11 cellular contexts compared by ENCODE assay signal in genomic region chr14:66650491-66650911, GRCh38.
DNase-seq lines count a peak whose midpoint lies in the region; ATAC-seq, FAIRE-seq and TF ChIP-seq lines count a peak whose summit lies in the region.
"Had no signal": no experiment of that assay in that cellular context is flagged by ENCODE, and none has a peak within 500 bp of the region (broad histone marks: within the 10 kb centered on the region; RNA-seq: fewer than 3 reads in every experiment).

No MANE protein-coding gene starts in this region.

- FAIRE-seq in HTR-8/SVneo (lab: Jason Lieb, UNC) = peak; percentile 99

- H3K4me1 Mint-ChIP-seq in CD4-positive, alpha-beta T cell (ENCODE audit: low read depth) = peaks cover 33% of the 10 kb centered on the region

- no peaks in the 10 kb centered on the region for H3K9me3 ChIP-seq in CD4-positive, alpha-beta T cell (ENCODE audit: control insufficient read depth, low read length)
- H3K9me3 ChIP-seq: MG63 had no signal

- H3K27ac ChIP-seq in CD4-positive, alpha-beta T cell (ENCODE audit: low read depth, low read length) = no peak overlapping the region

- DNase-seq in HTR-8/SVneo (ENCODE audit: insufficient read length, low spot score) (no peak), fibroblast of pulmonary artery (ENCODE audit: low read depth) (peak; percentile 72), NCI-H2107 treated with DMSO at 0.1 percent for 48 hours (lab: John Stamatoyannopoulos, UW; ENCODE audit: unreplicated experiment) (no peak), KBM-7 (no peak)
- no peak for DNase-seq in CD4-positive, alpha-beta T cell
- DNase-seq: activated gamma-delta T cell treated with Interleukin-2 at 50 U/mL for 16 hours; effector CD4-positive, alpha-beta T cell; MG63; OCI-M1 had no signal

- ATAC-seq in GM18511 (IDR thresholded peaks at IDR 0.05; ENCODE audit: unreplicated experiment) (peak; percentile 51), GM19452 (IDR thresholded peaks at IDR 0.05; ENCODE audit: unreplicated experiment) (peak; percentile 35)
- ATAC-seq in CD4-positive, alpha-beta T cell (ENCODE audit: poor library complexity) = no peak

- no peak for TF ChIP-seq CTCF in fibroblast of pulmonary artery (IDR thresholded peaks at IDR 0.05; ENCODE audit: low read length, missing control alignments)
- no peak for TF ChIP-seq CTCF in CD4-positive, alpha-beta T cell (IDR thresholded peaks at IDR 0.05)

- intact Hi-C loops in CD4-positive, alpha-beta T cell (cut with DNase I, micrococcal nuclease) = no loop called here

- H3K9me3 Mint-ChIP-seq in CD4-positive, alpha-beta T cell = peaks cover 5% of the 10 kb centered on the region

- CTCF ChIA-PET in CD4-positive, alpha-beta T cell (lab: Charles Lee) = interaction anchor here (0.6 kb wide), 1 partner anchor 29 kb away, joined by 3 read pairs; no protein-coding TSS in a partner anchor

- H3K27ac Mint-ChIP-seq in CD4-positive, alpha-beta T cell = no peak overlapping the region

- H3K36me3 Mint-ChIP-seq in CD4-positive, alpha-beta T cell (ENCODE audit: low read depth) = peaks cover 28% of the 10 kb centered on the region

- POLR2A ChIA-PET in CD4-positive, alpha-beta T cell (lab: Charles Lee) = interaction anchor here (0.6 kb wide), 1 partner anchor 41 kb away, joined by 3 read pairs; no protein-coding TSS in a partner anchor

- no peaks in the 10 kb centered on the region for H3K27me3 ChIP-seq in CD4-positive, alpha-beta T cell (ENCODE audit: control insufficient read depth, insufficient read depth, low read length)
- H3K27me3 ChIP-seq: MG63 had no signal

- in situ Hi-C loops in KBM-7 (cut with MboI; ENCODE audit: low pct_unique_long_range_greater_than_20kb, low sequenced_read_pairs) = no loop called here

- no peak overlapping the region for H3K4me3 Mint-ChIP-seq in CD4-positive, alpha-beta T cell

- H3K27me3 Mint-ChIP-seq in CD4-positive, alpha-beta T cell = no peaks in the 10 kb centered on the region

- H3K4me3 ChIP-seq in fibroblast of pulmonary artery (replicated peaks; ENCODE audit: low read depth, low read length) = no peak overlapping the region
- H3K4me3 ChIP-seq: MG63 had no signal
